In the genomic region with DNA sequence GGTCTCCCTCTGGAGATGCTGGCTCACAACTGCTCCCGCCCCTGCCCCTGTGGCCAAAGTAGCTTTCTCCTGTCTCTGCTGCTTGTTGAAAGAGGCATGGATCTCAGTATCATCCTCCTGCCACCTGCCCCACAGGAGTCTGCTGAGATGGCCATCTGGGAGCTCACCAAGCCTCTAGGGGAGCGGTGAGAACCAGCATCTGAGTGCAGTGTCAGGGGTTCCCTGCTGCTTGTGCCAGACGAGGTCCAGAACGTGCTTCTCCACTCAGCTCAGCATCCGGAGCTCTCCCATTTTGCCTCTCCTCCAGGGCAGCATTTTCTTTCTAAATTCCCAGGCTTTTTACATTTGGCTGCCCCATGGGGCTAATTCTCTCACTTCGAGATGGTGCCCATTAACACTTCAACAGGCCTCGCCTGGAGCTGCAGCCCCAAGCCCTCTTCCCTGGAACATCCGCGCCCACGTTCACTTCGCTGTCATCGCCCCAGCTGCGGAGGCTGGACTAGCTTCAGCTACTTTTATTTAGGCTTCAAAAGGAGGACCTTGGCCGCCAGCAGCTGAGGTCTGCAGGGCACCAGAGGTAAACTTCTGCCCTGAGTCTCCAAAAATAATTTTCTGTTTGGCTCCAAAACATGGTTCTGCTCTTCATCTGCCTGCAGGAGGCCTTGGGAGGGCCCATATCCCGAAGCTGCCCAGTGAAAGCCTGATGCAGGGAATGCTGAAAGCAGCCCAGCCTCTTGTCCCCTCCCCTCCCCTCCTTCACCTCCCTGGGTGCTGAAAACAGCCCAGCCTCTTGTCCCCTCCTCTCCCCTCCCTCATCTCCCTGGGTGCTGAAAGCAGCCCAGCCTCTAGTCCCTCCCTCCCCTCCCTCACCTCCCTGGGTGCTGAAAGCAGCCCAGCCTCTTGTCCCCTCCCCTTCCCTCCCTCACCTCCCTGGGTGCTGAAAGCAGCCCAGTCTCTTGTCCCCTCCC, we compare ENCODE assay signal across 1 cellular context.
A peak's percentile ranks its signal among the peaks of the same experiment; 100 is the strongest.
TF ChIP-seq lines count a peak whose summit lies in the region.

No MANE protein-coding gene starts in this region.

TF ChIP-seq in HEK293, 187 proteins besides CTCF, POLR2A, EP300 and RAD21 (continued from another document):
- TF ChIP-seq, protein P1, sequence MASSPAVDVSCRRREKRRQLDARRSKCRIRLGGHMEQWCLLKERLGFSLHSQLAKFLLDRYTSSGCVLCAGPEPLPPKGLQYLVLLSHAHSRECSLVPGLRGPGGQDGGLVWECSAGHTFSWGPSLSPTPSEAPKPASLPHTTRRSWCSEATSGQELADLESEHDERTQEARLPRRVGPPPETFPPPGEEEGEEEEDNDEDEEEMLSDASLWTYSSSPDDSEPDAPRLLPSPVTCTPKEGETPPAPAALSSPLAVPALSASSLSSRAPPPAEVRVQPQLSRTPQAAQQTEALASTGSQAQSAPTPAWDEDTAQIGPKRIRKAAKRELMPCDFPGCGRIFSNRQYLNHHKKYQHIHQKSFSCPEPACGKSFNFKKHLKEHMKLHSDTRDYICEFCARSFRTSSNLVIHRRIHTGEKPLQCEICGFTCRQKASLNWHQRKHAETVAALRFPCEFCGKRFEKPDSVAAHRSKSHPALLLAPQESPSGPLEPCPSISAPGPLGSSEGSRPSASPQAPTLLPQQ (tag by site-specific recombination; IDR thresholded peaks at IDR 0.05): no peak
- TF ChIP-seq BCL11A (tag by site-specific recombination; IDR thresholded peaks at IDR 0.05; ENCODE audit: low read depth) (no peak), ZNF660 (tag by site-specific recombination; IDR thresholded peaks at IDR 0.05) (no peak), ZNF776 (tag by site-specific recombination; IDR thresholded peaks at IDR 0.05; ENCODE audit: borderline replicate concordance) (no peak), ZIC2 (tag by site-specific recombination; IDR thresholded peaks at IDR 0.05) (peak; percentile 50; the same call in 1 of the 2 replicates), ZNF221 (tag by site-specific recombination; IDR thresholded peaks at IDR 0.05; ENCODE audit: borderline replicate concordance) (no peak)
TF ChIP-seq in HEK293: peak in this region for 2.
